15 cellular contexts compared by ENCODE assay signal in the genomic region with DNA sequence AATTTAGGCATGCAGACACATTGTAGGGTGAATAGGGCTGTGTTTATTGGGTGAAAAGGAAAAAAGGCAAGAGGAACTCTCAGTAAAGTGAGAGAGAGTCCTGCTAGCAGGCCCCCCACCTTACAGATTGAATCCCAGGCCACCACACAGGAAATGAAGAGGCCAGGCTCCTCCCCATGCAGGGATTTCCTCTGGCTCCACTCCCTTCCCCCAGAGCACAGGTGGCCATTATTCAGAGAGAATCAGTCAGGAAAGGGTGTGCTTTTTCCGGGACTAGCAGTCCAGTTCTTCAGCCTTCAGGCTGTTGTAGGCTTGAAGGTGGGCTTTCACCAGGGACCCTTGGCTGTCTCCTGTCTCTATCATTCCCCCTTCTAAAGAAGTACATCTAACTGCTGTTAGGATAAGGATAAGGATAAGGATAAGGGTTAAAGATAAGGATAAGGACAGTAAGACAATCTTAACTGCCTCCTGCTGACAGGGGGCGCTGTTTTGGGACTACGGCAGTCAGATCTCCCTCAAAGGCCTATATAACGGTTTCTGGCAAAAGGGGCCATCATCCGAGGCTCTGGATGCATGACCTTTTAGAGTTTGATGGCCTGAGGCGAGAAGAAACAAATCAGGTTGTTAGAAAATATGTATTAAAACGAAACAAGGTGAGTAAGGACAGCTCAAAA. TPM values are rescaled to one million over a fixed set of nuclear protein-coding genes. Genes with fewer than 3 reads are reported as not detected.
DNase-seq lines count a peak whose midpoint lies in the region; ATAC-seq and TF ChIP-seq lines count a peak whose summit lies in the region.
"Had no signal": no experiment of that assay in that cellular context is flagged by ENCODE, and none has a peak within 500 bp of the region (broad histone marks: within the 10 kb centered on the region; RNA-seq: fewer than 3 reads in every experiment).

No MANE protein-coding gene starts in this region.

- no peak overlapping the region for H2BK120ac ChIP-seq in neuronal stem cell (ENCODE audit: low read depth, low read length)

- H3K4me1 ChIP-seq in PC-9 (replicated peaks; ENCODE audit: insufficient read depth) (peaks cover 2% of the 10 kb centered on the region; the same call in 1 of the 2 replicates), neuronal stem cell (ENCODE audit: control insufficient read depth in 2 of 2, insufficient read depth in 1 of 2, low read depth in 1 of 2, low read length in 2 of 2) (peaks cover 0 to under 1% of the 10 kb centered on the region in 2 donors)

- no peak overlapping the region for H2BK15ac ChIP-seq in neuronal stem cell (ENCODE audit: low read length)

- H3K4me2 ChIP-seq in PC-9 (no peak overlapping the region), neuronal stem cell (ENCODE audit: insufficient read depth, low read length, poor library complexity, severe bottlenecking) (no peak overlapping the region)

- H2BK5ac ChIP-seq in neuronal stem cell (ENCODE audit: low read length), result no peak overlapping the region

- H3K9me3 ChIP-seq in PC-9 (ENCODE audit: insufficient read depth, low read depth), result no peaks in the 10 kb centered on the region; the same call in 1 of the 2 replicates
- peaks cover 3 to 8% of the 10 kb centered on the region in 2 donors for H3K9me3 ChIP-seq in neuronal stem cell (replicated peaks in 1 of 2; ENCODE audit: control insufficient read depth in 2 of 2, insufficient read depth in 1 of 2, low read depth in 1 of 2, low read length in 2 of 2)
- H3K9me3 ChIP-seq: thoracic aorta had no signal

- H3K27me3 Mint-ChIP-seq in activated naive CD4-positive, alpha-beta T cell treated with anti-CD3 and anti-CD28 coated beads, Interleukin-2, amount 10 ng/mL, durations not matched to agents 7 days and 5 days, result no peaks in the 10 kb centered on the region
- H3K27me3 Mint-ChIP-seq: CD4-positive, alpha-beta T cell had no signal

- H3K18ac ChIP-seq in neuronal stem cell (ENCODE audit: low read length), result no peak overlapping the region

- no peak overlapping the region for H3K4me3 Mint-ChIP-seq in activated naive CD4-positive, alpha-beta T cell treated with anti-CD3 and anti-CD28 coated beads, Interleukin-2, amount 10 ng/mL, durations not matched to agents 7 days and 5 days
- H3K4me3 Mint-ChIP-seq: CD4-positive, alpha-beta T cell; HFFc6; T-helper 1 cell treated with Interleukin-12 subunit alpha and Interleukin-12 subunit beta and Interleukin-4 antibody, amounts not matched to agents 30 μg/mL and 1 μg/mL, for 36 hours had no signal

- peaks cover 10% of the 10 kb centered on the region; the same call in 1 of the 2 replicates for H3F3A ChIP-seq in PC-9 (ENCODE audit: insufficient read depth, low read depth)

- H3K4ac ChIP-seq in neuronal stem cell (ENCODE audit: low read length), result no peak overlapping the region

- H3K23ac ChIP-seq in neuronal stem cell (ENCODE audit: low read depth, low read length, poor library complexity), result no peak overlapping the region

- no peak overlapping the region for H3K27ac Mint-ChIP-seq in activated naive CD4-positive, alpha-beta T cell treated with anti-CD3 and anti-CD28 coated beads, Interleukin-2, amount 10 ng/mL, durations not matched to agents 7 days and 5 days
- H3K27ac Mint-ChIP-seq: CD4-positive, alpha-beta T cell; HFFc6; T-helper 1 cell treated with Interleukin-12 subunit alpha and Interleukin-12 subunit beta and Interleukin-4 antibody, amounts not matched to agents 30 μg/mL and 1 μg/mL, for 36 hours had no signal

- H3K79me1 ChIP-seq in neuronal stem cell (ENCODE audit: low read depth, low read length), result no peaks in the 10 kb centered on the region

- H2AFZ ChIP-seq in PC-9, result no peak overlapping the region
- H2AFZ ChIP-seq in neuronal stem cell (ENCODE audit: low read length), result peak overlapping the region; percentile 82

- peaks cover 3% of the 10 kb centered on the region for H3K36me3 Mint-ChIP-seq in activated naive CD4-positive, alpha-beta T cell treated with anti-CD3 and anti-CD28 coated beads, Interleukin-2, amount 10 ng/mL, durations not matched to agents 7 days and 5 days

- BruUV-seq in PC-9 (replicated peaks; lab: Mats Ljungman, UMichigan), result no TSS peak

- CTCF ChIA-PET in activated naive CD4-positive, alpha-beta T cell treated with anti-CD3 and anti-CD28 coated beads, Interleukin-2, amount 10 ng/mL, durations not matched to agents 7 days and 5 days (lab: Charles Lee), result interaction anchor here (1.3 to 2.0 kb wide), 2 partner anchors 12 to 20 kb away, joined by 3 to 6 read pairs; no protein-coding TSS in a partner anchor
- CTCF ChIA-PET in PC-9 (lab: Charles Lee), result no interaction called here

- POLR2A ChIA-PET in PC-9 (lab: Charles Lee; ENCODE audit: unreplicated experiment), result no interaction called here

- H3K9ac ChIP-seq in neuronal stem cell (ENCODE audit: low read depth, low read length, poor library complexity), result no peak overlapping the region

- H2BK12ac ChIP-seq in neuronal stem cell (ENCODE audit: low read length), result no peak overlapping the region

- no peak overlapping the region for H3K4me3 ChIP-seq in GM12875 (ENCODE audit: low read depth, low read length)
- no peak overlapping the region for H3K4me3 ChIP-seq in PC-9
- no peak overlapping the region for H3K4me3 ChIP-seq in neuronal stem cell (ENCODE audit: low read length in 2 of 2)
- H3K4me3 ChIP-seq: thoracic aorta had no signal

- intact Hi-C loops in PC-9 (cut with micrococcal nuclease; ENCODE audit: unreplicated experiment), result no loop called here

- no peak overlapping the region for H3K14ac ChIP-seq in neuronal stem cell (ENCODE audit: low read length)

- H2AK5ac ChIP-seq in neuronal stem cell (ENCODE audit: low read depth, low read length), result no peak overlapping the region

- H3K27ac ChIP-seq in PC-9, result no peak overlapping the region
- no peak overlapping the region for H3K27ac ChIP-seq in neuronal stem cell (replicated peaks; ENCODE audit: low read length)
- H3K27ac ChIP-seq: thoracic aorta had no signal

- H3K36me3 ChIP-seq in PC-9 (ENCODE audit: low read depth) (no peaks in the 10 kb centered on the region), neuronal stem cell (replicated peaks in 1 of 2; ENCODE audit: control insufficient read depth in 2 of 2, insufficient read depth in 2 of 2, low read length in 2 of 2) (no peaks in the 10 kb centered on the region)
- H3K36me3 ChIP-seq: thoracic aorta had no signal

- H3K4me1 Mint-ChIP-seq in activated naive CD4-positive, alpha-beta T cell treated with anti-CD3 and anti-CD28 coated beads, Interleukin-2, amount 10 ng/mL, durations not matched to agents 7 days and 5 days, result peaks cover 15% of the 10 kb centered on the region

- no peaks in the 10 kb centered on the region for H3K9me2 ChIP-seq in PC-9 (ENCODE audit: insufficient read depth)

- ATAC-seq in GM21526 (IDR thresholded peaks at IDR 0.05; ENCODE audit: low FRiP score, unreplicated experiment) (no peak), HG03097 (IDR thresholded peaks at IDR 0.05; ENCODE audit: low FRiP score, unreplicated experiment) (no peak)

- H3K9me3 Mint-ChIP-seq in activated naive CD4-positive, alpha-beta T cell treated with anti-CD3 and anti-CD28 coated beads, Interleukin-2, amount 10 ng/mL, durations not matched to agents 7 days and 5 days, result peaks cover 8% of the 10 kb centered on the region

- peak; percentile 29; the same call in 1 of the 2 replicates for TF ChIP-seq CTCF in GM12875 (IDR thresholded peaks at IDR 0.05; ENCODE audit: borderline replicate concordance, insufficient read depth, low read depth, low read length)
- peak; percentile 53 for TF ChIP-seq CTCF in PC-9 (conservative IDR thresholded peaks at IDR 0.05)

- H4K8ac ChIP-seq in neuronal stem cell (ENCODE audit: low read depth, low read length), result no peak overlapping the region

- peak; percentile 10 for DNase-seq in activated naive CD4-positive, alpha-beta T cell treated with Interleukin-2 at 50 U/mL for 16 hours
- DNase-seq in activated naive CD4-positive, alpha-beta T cell treated with anti-CD3 and anti-CD28 coated beads, Interleukin-2, amount 10 ng/mL, durations not matched to agents 7 days and 5 days, result no peak
- no peak for DNase-seq in PC-9
- DNase-seq in neuronal stem cell (ENCODE audit: low spot score), result no peak
- DNase-seq in middle frontal gyrus (ENCODE audit: extremely low spot score, low spot score), result no peak
- DNase-seq: CD4-positive, alpha-beta T cell; HFFc6; hypothalamus had no signal

- H4K20me1 ChIP-seq in PC-9 (ENCODE audit: insufficient read depth), result no peaks in the 10 kb centered on the region

- no CpG with 5 or more reads among the region's 7 CpGs for WGBS in neuronal stem cell (ENCODE audit: extremely low coverage in 2 of 2, insufficient read length in 2 of 2, insufficient replicate concordance in 1 of 2), 2 donors

- no peak overlapping the region for H4K91ac ChIP-seq in neuronal stem cell (ENCODE audit: low read depth, low read length, poor library complexity)

- H3K27me3 ChIP-seq in PC-9 (ENCODE audit: insufficient read depth, low read depth) (no peaks in the 10 kb centered on the region), neuronal stem cell (ENCODE audit: control insufficient read depth in 3 of 3, insufficient read depth in 3 of 3, low read depth in 1 of 3, low read length in 3 of 3) (no peaks in the 10 kb centered on the region)

- H3K79me2 ChIP-seq in PC-9 (ENCODE audit: low read depth), result no peaks in the 10 kb centered on the region

RNA-seq across cellular contexts. Expression of gene ZNF648, which starts 26.3 kb away (rescaled TPM):
- total RNA-seq in PC-9 (2021), result not detected in 2 replicates
- 0.17 TPM for polyA plus RNA-seq in neuronal stem cell (2013, experiment 1 of 2)
- polyA plus RNA-seq in neuronal stem cell (2013, experiment 2 of 2), result 0.18 TPM
- total RNA-seq: CD4-positive, alpha-beta T cell; HFFc6; M059J; pulmonary artery endothelial cell; thoracic aorta had no signal
